In the genomic region with DNA sequence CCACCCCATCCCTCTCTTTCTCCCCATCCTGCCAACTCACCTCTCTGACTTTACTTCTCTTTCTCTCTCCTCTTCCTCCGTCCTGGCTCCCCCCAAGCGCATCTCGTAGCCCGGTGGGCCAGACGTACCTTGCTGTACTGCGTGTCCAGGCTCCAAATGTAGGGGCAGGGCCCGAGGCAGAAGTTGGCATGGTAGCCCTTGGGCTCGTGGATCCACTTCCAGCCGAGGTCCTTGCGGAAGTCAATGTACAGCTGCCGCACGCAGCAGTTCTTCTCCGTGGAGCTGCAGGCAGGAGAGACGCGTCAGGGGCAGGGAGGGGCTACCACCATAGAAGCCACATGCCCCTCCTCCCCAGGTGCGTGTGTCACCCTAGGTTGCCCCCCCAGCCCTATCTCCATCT, we compare ENCODE assay signal across 22 cellular contexts. TPM values are rescaled to one million over a fixed set of nuclear protein-coding genes. Genes with fewer than 3 reads are reported as not detected.
DNase-seq lines count a peak whose midpoint lies in the region; ATAC-seq and TF ChIP-seq lines count a peak whose summit lies in the region.
"Had no signal": no experiment of that assay in that cellular context is flagged by ENCODE, and none has a peak within 500 bp of the region (broad histone marks: within the 10 kb centered on the region; RNA-seq: fewer than 3 reads in every experiment).

No MANE protein-coding gene starts in this region.

- H3K79me2 ChIP-seq in hepatocyte: no peaks in the 10 kb centered on the region

- H3K27ac Mint-ChIP-seq in CD4-positive, CD25-positive, alpha-beta regulatory T cell: peak overlapping the region in 1 of 3 donors; percentile 97
- H3K27ac Mint-ChIP-seq in activated naive CD8-positive, alpha-beta T cell treated with anti-CD3 and anti-CD28 coated beads, Interleukin-2, amount 50 U/mL, for 24 hours: peak overlapping the region; percentile 52
- H3K27ac Mint-ChIP-seq in naive thymus-derived CD4-positive, alpha-beta T cell: peak overlapping the region in 8 of 9 donors; percentile 25 to 88 (median 82)
- H3K27ac Mint-ChIP-seq: endodermal cell, H9, progenitor cell of endocrine pancreas had no signal

- intact Hi-C loops in naive thymus-derived CD4-positive, alpha-beta T cell (cut with micrococcal nuclease): no loop called here

- peaks cover 60% of the 10 kb centered on the region for H3K36me3 ChIP-seq in CD4-positive, CD25-positive, alpha-beta regulatory T cell (ENCODE audit: control insufficient read depth, insufficient read depth, low read length)
- H3K36me3 ChIP-seq in naive thymus-derived CD4-positive, alpha-beta T cell (ENCODE audit: control insufficient read depth in 2 of 3, insufficient read depth in 3 of 3, low read length in 3 of 3): peaks cover 4 to 61% (median 24%) of the 10 kb centered on the region in 3 experiments
- no peaks in the 10 kb centered on the region for H3K36me3 ChIP-seq in hepatocyte (replicated peaks; ENCODE audit: insufficient read depth, low read depth)
- H3K36me3 ChIP-seq: colonic mucosa, transverse colon had no signal

- POLR2A ChIA-PET in naive thymus-derived CD4-positive, alpha-beta T cell (lab: Charles Lee): interaction anchor here (0.6 kb wide), 1 partner anchor 7 kb away, joined by 3 read pairs; no protein-coding TSS in a partner anchor

- TF ChIP-seq CTCF in hepatocyte (IDR thresholded peaks at IDR 0.05; ENCODE audit: poor library complexity): no peak

- ATAC-seq in CD4-positive, CD25-positive, alpha-beta regulatory T cell (ENCODE audit: low read depth in 2 of 2): no peak
- no peak for ATAC-seq in activated naive CD8-positive, alpha-beta T cell treated with anti-CD3 and anti-CD28 coated beads, Interleukin-2, amount 50 U/mL, for 24 hours
- no peak for ATAC-seq in naive thymus-derived CD4-positive, alpha-beta T cell
- ATAC-seq in GM19328 (IDR thresholded peaks at IDR 0.05; ENCODE audit: unreplicated experiment): no peak
- ATAC-seq: sciatic nerve, SK-N-SH treated with all-trans-retinoic acid at 6 μM for 48 hours had no signal

- H3K4me3 Mint-ChIP-seq in CD4-positive, CD25-positive, alpha-beta regulatory T cell: no peak overlapping the region
- H3K4me3 Mint-ChIP-seq in activated naive CD8-positive, alpha-beta T cell treated with anti-CD3 and anti-CD28 coated beads, Interleukin-2, amount 50 U/mL, for 24 hours: no peak overlapping the region
- H3K4me3 Mint-ChIP-seq in naive thymus-derived CD4-positive, alpha-beta T cell: peak overlapping the region in 2 of 10 donors; percentile 20 to 45
- H3K4me3 Mint-ChIP-seq: endodermal cell, neural crest cell had no signal

- no peak overlapping the region for H3K4me3 ChIP-seq in CD4-positive, CD25-positive, alpha-beta regulatory T cell (ENCODE audit: low read depth, low read length)
- H3K4me3 ChIP-seq in naive thymus-derived CD4-positive, alpha-beta T cell (ENCODE audit: low read length): no peak overlapping the region
- H3K4me3 ChIP-seq in hepatocyte: no peak overlapping the region
- H3K4me3 ChIP-seq: colonic mucosa, transverse colon had no signal

- H3K4me1 Mint-ChIP-seq in CD4-positive, CD25-positive, alpha-beta regulatory T cell: peaks cover 16 to 60% (median 32%) of the 10 kb centered on the region in 4 donors
- H3K4me1 Mint-ChIP-seq in activated naive CD8-positive, alpha-beta T cell treated with anti-CD3 and anti-CD28 coated beads, Interleukin-2, amount 50 U/mL, for 24 hours: peaks cover 59% of the 10 kb centered on the region
- H3K4me1 Mint-ChIP-seq in naive thymus-derived CD4-positive, alpha-beta T cell: peaks cover 33 to 63% (median 51%) of the 10 kb centered on the region in 7 donors

- CTCF ChIA-PET in naive thymus-derived CD4-positive, alpha-beta T cell (lab: Charles Lee): interaction anchor here (2.3 kb wide), 1 partner anchor 23 kb away, joined by 8 read pairs; no protein-coding TSS in a partner anchor

- H3K4me2 ChIP-seq in hepatocyte: no peak overlapping the region

- peaks cover 32% of the 10 kb centered on the region for H3K36me3 Mint-ChIP-seq in CD4-positive, CD25-positive, alpha-beta regulatory T cell
- peaks cover 52% of the 10 kb centered on the region for H3K36me3 Mint-ChIP-seq in activated naive CD8-positive, alpha-beta T cell treated with anti-CD3 and anti-CD28 coated beads, Interleukin-2, amount 50 U/mL, for 24 hours (ENCODE audit: low read depth)
- H3K36me3 Mint-ChIP-seq in naive thymus-derived CD4-positive, alpha-beta T cell: peaks cover 13 to 41% (median 23%) of the 10 kb centered on the region in 5 donors

- no peaks in the 10 kb centered on the region for H3K27me3 ChIP-seq in CD4-positive, CD25-positive, alpha-beta regulatory T cell (ENCODE audit: control insufficient read depth, insufficient read depth, low read length)
- H3K27me3 ChIP-seq in naive thymus-derived CD4-positive, alpha-beta T cell (ENCODE audit: control insufficient read depth in 2 of 2, insufficient read depth in 2 of 2, low read length in 2 of 2): no peaks in the 10 kb centered on the region
- H3K27me3 ChIP-seq in hepatocyte: no peaks in the 10 kb centered on the region
- H3K27me3 ChIP-seq: colonic mucosa, transverse colon had no signal

- H3K9me3 ChIP-seq in CD4-positive, CD25-positive, alpha-beta regulatory T cell (ENCODE audit: control insufficient read depth in 2 of 2, low read length in 2 of 2): no peaks in the 10 kb centered on the region
- H3K9me3 ChIP-seq in naive thymus-derived CD4-positive, alpha-beta T cell (ENCODE audit: control insufficient read depth in 2 of 3, low read length in 3 of 3): no peaks in the 10 kb centered on the region
- no peaks in the 10 kb centered on the region for H3K9me3 ChIP-seq in hepatocyte (ENCODE audit: low read depth)
- H3K9me3 ChIP-seq: colonic mucosa, transverse colon had no signal

- WGBS in hepatocyte (ENCODE audit: low lambda C conversion rate, missing lambda C conversion rate): 87% methylated on average over 15 of the region's 16 CpGs

- H3K9me3 Mint-ChIP-seq in CD4-positive, CD25-positive, alpha-beta regulatory T cell: peaks cover 0 to 2% (median 0%) of the 10 kb centered on the region in 7 donors
- no peaks in the 10 kb centered on the region for H3K9me3 Mint-ChIP-seq in activated naive CD8-positive, alpha-beta T cell treated with anti-CD3 and anti-CD28 coated beads, Interleukin-2, amount 50 U/mL, for 24 hours
- peaks cover 0 to 4% (median 0%) of the 10 kb centered on the region in 11 donors for H3K9me3 Mint-ChIP-seq in naive thymus-derived CD4-positive, alpha-beta T cell
- H3K9me3 Mint-ChIP-seq: endodermal cell, H9, neural crest cell had no signal

- DNase-seq in CD4-positive, CD25-positive, alpha-beta regulatory T cell: no peak
- DNase-seq in D341Med (ENCODE audit: low spot score): peak; percentile 44
- DNase-seq in activated naive CD8-positive, alpha-beta T cell treated with anti-CD3 and anti-CD28 coated beads, Interleukin-2, amount 50 U/mL, for 24 hours: no peak
- DNase-seq in naive thymus-derived CD4-positive, alpha-beta T cell: no peak
- no peak for DNase-seq in hepatocyte (ENCODE audit: low spot score)
- DNase-seq in stimulated activated naive CD4-positive, alpha-beta T cell (lab: John Stamatoyannopoulos, UW): no peak
- DNase-seq: activated gamma-delta T cell; colonic mucosa; endodermal cell; GDM1; H9; Kasumi-1; NCI-H187 treated with DMSO at 0.1 percent for 48 hours; RPMI8226; stimulated activated CD4-positive, alpha-beta T cell treated with anti-CD3 and anti-CD28 coated beads, Interleukin-4, amount 100 ng/mL, for 4 hours; transverse colon had no signal

- peak overlapping the region; percentile 15 for H3K27ac ChIP-seq in CD4-positive, CD25-positive, alpha-beta regulatory T cell (ENCODE audit: insufficient read depth, low read length, poor library complexity, severe bottlenecking)
- no peak overlapping the region for H3K27ac ChIP-seq in naive thymus-derived CD4-positive, alpha-beta T cell (ENCODE audit: low read depth, low read length)
- H3K27ac ChIP-seq in hepatocyte: no peak overlapping the region
- H3K27ac ChIP-seq: colonic mucosa, transverse colon, VCaP had no signal

- peaks cover 45% of the 10 kb centered on the region for H3K4me1 ChIP-seq in CD4-positive, CD25-positive, alpha-beta regulatory T cell (ENCODE audit: control insufficient read depth, insufficient read depth, low read length, poor library complexity, severe bottlenecking)
- H3K4me1 ChIP-seq in naive thymus-derived CD4-positive, alpha-beta T cell (ENCODE audit: control insufficient read depth in 2 of 2, insufficient read depth in 2 of 2, low read length in 2 of 2): peaks cover 27 to 52% of the 10 kb centered on the region in 2 donors
- peaks cover 10% of the 10 kb centered on the region for H3K4me1 ChIP-seq in hepatocyte (ENCODE audit: insufficient read depth)

- no peaks in the 10 kb centered on the region for H3K9me2 ChIP-seq in hepatocyte (replicated peaks; ENCODE audit: insufficient read depth)

- no peaks in the 10 kb centered on the region for H4K20me1 ChIP-seq in hepatocyte (ENCODE audit: insufficient read depth, poor library complexity, severe bottlenecking)

- no peak overlapping the region for H2AFZ ChIP-seq in hepatocyte

- H3K27me3 Mint-ChIP-seq in CD4-positive, CD25-positive, alpha-beta regulatory T cell: peaks cover 4% of the 10 kb centered on the region
- no peaks in the 10 kb centered on the region for H3K27me3 Mint-ChIP-seq in activated naive CD8-positive, alpha-beta T cell treated with anti-CD3 and anti-CD28 coated beads, Interleukin-2, amount 50 U/mL, for 24 hours
- H3K27me3 Mint-ChIP-seq in naive thymus-derived CD4-positive, alpha-beta T cell: no peaks in the 10 kb centered on the region

RNA-seq across cellular contexts. Expression of a gene that starts 21.7 kb away (rescaled TPM):
- total RNA-seq in CD4-positive, CD25-positive, alpha-beta regulatory T cell: 414 TPM
- polyA plus RNA-seq in CD4-positive, CD25-positive, alpha-beta regulatory T cell: 10 to 100 TPM; 31.6 to 51.8 (median 46.9) TPM
- total RNA-seq in naive thymus-derived CD4-positive, alpha-beta T cell: 100 to 1,000 TPM in 3 of 5 experiments, 10 to 100 TPM in 2; 91.2 to 322 (median 185) TPM
- 10 to 100 TPM; 31.4 to 62.3 TPM for polyA plus RNA-seq in naive thymus-derived CD4-positive, alpha-beta T cell
- 15.7 and 17.1 TPM in 2 replicates for total RNA-seq in hepatocyte
- 122 and 152 TPM in 2 replicates for polyA plus RNA-seq in hepatocyte

RNA-seq across cellular contexts. Expression of a gene that starts 22.0 kb away (rescaled TPM):
- 43.7 TPM for total RNA-seq in CD4-positive, CD25-positive, alpha-beta regulatory T cell
- 10 to 100 TPM; 17.7 to 21.8 (median 19.6) TPM for polyA plus RNA-seq in CD4-positive, CD25-positive, alpha-beta regulatory T cell
- 10 to 100 TPM; 35.9 to 56.5 (median 49.1) TPM for total RNA-seq in naive thymus-derived CD4-positive, alpha-beta T cell
- 10 to 100 TPM; 22.3 to 27.6 TPM for polyA plus RNA-seq in naive thymus-derived CD4-positive, alpha-beta T cell
- 11.4 and 15.1 TPM in 2 replicates for total RNA-seq in hepatocyte
- 24.4 and 32.7 TPM in 2 replicates for polyA plus RNA-seq in hepatocyte

RNA-seq across cellular contexts. Expression of a gene that starts 31.9 kb away (rescaled TPM):
- total RNA-seq in CD4-positive, CD25-positive, alpha-beta regulatory T cell: 22.3 TPM
- 10 to 100 TPM; 23.9 to 28.4 (median 24.3) TPM for polyA plus RNA-seq in CD4-positive, CD25-positive, alpha-beta regulatory T cell
- total RNA-seq in naive thymus-derived CD4-positive, alpha-beta T cell: 10 to 100 TPM; 11.6 to 38.9 (median 12.5) TPM
- polyA plus RNA-seq in naive thymus-derived CD4-positive, alpha-beta T cell: 10 to 100 TPM; 18.0 to 20.5 TPM
- total RNA-seq in hepatocyte: 5.3 and 6.0 TPM in 2 replicates
- 9.6 and 13.2 TPM in 2 replicates for polyA plus RNA-seq in hepatocyte

RNA-seq across cellular contexts. Expression of a gene that starts 44.3 kb away (rescaled TPM):
- total RNA-seq in CD4-positive, CD25-positive, alpha-beta regulatory T cell: 12.4 TPM
- polyA plus RNA-seq in CD4-positive, CD25-positive, alpha-beta regulatory T cell: 1 to 10 TPM; 2.0 to 7.5 (median 4.0) TPM
- total RNA-seq in naive thymus-derived CD4-positive, alpha-beta T cell: 10 to 100 TPM in 4 of 5 experiments, 1 to 10 TPM in 1; 8.2 to 18.1 (median 16.0) TPM
- polyA plus RNA-seq in naive thymus-derived CD4-positive, alpha-beta T cell: 1 to 10 TPM; 5.2 to 8.6 TPM
- 23.6 and 27.5 TPM in 2 replicates for total RNA-seq in hepatocyte
- 51.8 and 55.7 TPM in 2 replicates for polyA plus RNA-seq in hepatocyte
